36 cellular contexts compared by ENCODE assay signal in genomic region chr18:72828601-72829000, GRCh38. TPM values are rescaled to one million over a fixed set of nuclear protein-coding genes. Genes with fewer than 3 reads are reported as not detected.
"Had no signal": no experiment of that assay in that cellular context is flagged by ENCODE, and none has a peak within 500 bp of the region (broad histone marks: within the 10 kb centered on the region; RNA-seq: fewer than 3 reads in every experiment).

No MANE protein-coding gene starts in this region.

- H3K27me3 ChIP-seq: Peyer's patch, SJCRH30 had no signal

- ATAC-seq: PC-3, Right ventricle myocardium inferior, SK-N-SH treated with all-trans-retinoic acid at 6 μM for 48 hours, T-cell, T-helper 17 cell had no signal

- H3K27ac ChIP-seq: Peyer's patch, RWPE1, SJCRH30, SK-N-MC had no signal

- H3K4me1 ChIP-seq: Peyer's patch, SJCRH30 had no signal

- H3K9me3 ChIP-seq: Peyer's patch, SJCRH30 had no signal

- H3K4me3 ChIP-seq: Peyer's patch, SJCRH30, SK-N-MC had no signal

- H3K36me3 ChIP-seq: Peyer's patch, SJCRH30 had no signal

- DNase-seq: Kasumi-1, NCI-H1048, NCI-H1092 treated with DMSO at 0.1 percent for 48 hours, NCI-H1105 treated with DMSO at 0.1 percent for 48 hours, NCI-H1417, NCI-H1436, NCI-H146, NCI-H1694, NCI-H187, NCI-H1930, NCI-H2029 treated with DMSO at 0.1 percent for 48 hours, NCI-H2081 treated with DMSO at 0.1 percent for 48 hours, NCI-H2107, NCI-H2171, NCI-H226, NCI-H446 treated with DMSO at 0.1 percent for 48 hours, NCI-H510A, NCI-H524, NCI-H526, NCI-H69, NCI-H748 treated with DMSO at 0.1 percent for 48 hours, NCI-H82, PC-3, Peyer's patch, SHP77, SIG-M5, SJCRH30, T-cell, T-helper 17 cell had no signal

RNA-seq across cellular contexts. Expression of gene NETO1, which starts 39.2 kb away (rescaled TPM):
- total RNA-seq: OCI-LY7; Peyer's patch; Right ventricle myocardium inferior; SJCRH30; SK-MEL-5; T-helper 1 cell treated with Interleukin-12 subunit alpha and Interleukin-12 subunit beta and Interleukin-4 antibody, amounts not matched to agents 30 ng/mL and 1 ng/mL, for 36 hours; T-helper 17 cell had no signal
